In genomic region chr20:36550797-36551299, GRCh38 we compare ENCODE assay signal across 16 cellular contexts. TPM values are rescaled to one million over a fixed set of nuclear protein-coding genes. Genes with fewer than 3 reads are reported as not detected.
DNase-seq lines count a peak whose midpoint lies in the region; ATAC-seq and TF ChIP-seq lines count a peak whose summit lies in the region.
"Had no signal": no experiment of that assay in that cellular context is flagged by ENCODE, and none has a peak within 500 bp of the region (broad histone marks: within the 10 kb centered on the region; RNA-seq: fewer than 3 reads in every experiment).

No MANE protein-coding gene starts in this region.

- peak overlapping the region; percentile 4; the same call in 1 of the 2 replicates for H3K4me3 Mint-ChIP-seq in HFFc6

- H3K4me3 ChIP-seq in coronary artery, result no peak overlapping the region
- H3K4me3 ChIP-seq in left lung, result no peak overlapping the region
- no peak overlapping the region for H3K4me3 ChIP-seq in stomach
- H3K4me3 ChIP-seq: lung had no signal

- H3K9me3 ChIP-seq in left lung (no peaks in the 10 kb centered on the region), stomach (no peaks in the 10 kb centered on the region)

- H3K27ac ChIP-seq in coronary artery, result peak overlapping the region; percentile 51 to 98
- no peak overlapping the region for H3K27ac ChIP-seq in left lung
- peak overlapping the region in 4 of 5 donors; percentile 14 to 67 (median 54) for H3K27ac ChIP-seq in stomach

- no peak for TF ChIP-seq EP300 in stomach (IDR thresholded peaks at IDR 0.05)

- H3K36me3 ChIP-seq in left lung (peaks cover 0 to 38% of the 10 kb centered on the region in 2 donors), stomach (peaks cover 0 to 37% (median 25%) of the 10 kb centered on the region in 4 donors)

- ATAC-seq in left lung (peak; percentile 10), HG02852 (IDR thresholded peaks at IDR 0.05; ENCODE audit: unreplicated experiment) (no peak)
- ATAC-seq: activated CD4-positive, CD25-positive, alpha-beta regulatory T cell treated with anti-CD3 and anti-CD28 coated beads, Interleukin-2, amount 50 U/mL, for 24 hours had no signal

- H3K9me3 Mint-ChIP-seq in HFFc6, result no peaks in the 10 kb centered on the region

- TF ChIP-seq CTCF in HFFc6 (IDR thresholded peaks at IDR 0.05), result no peak
- no peak for TF ChIP-seq CTCF in coronary artery (IDR thresholded peaks at IDR 0.05)
- TF ChIP-seq CTCF in left lung (IDR thresholded peaks at IDR 0.05), result no peak
- TF ChIP-seq CTCF in stomach (IDR thresholded peaks at IDR 0.05), result no peak

- WGBS in stomach, 5 donors, result 59 to 74% (median 72%) methylated on average over 14 of the region's 14 CpGs

- H3K4me1 ChIP-seq in left lung (no peaks in the 10 kb centered on the region), stomach (peaks cover 0 to 30% (median 11%) of the 10 kb centered on the region in 4 donors)

- intact Hi-C loops in left lung (cut with DNase I), result no loop called here
- intact Hi-C loops in stomach (cut with DNase I; ENCODE audit: low total_unique reads), result loop anchor here (10.0 kb wide), 1 partner anchor 54 kb away; the partner anchor contains the start of gene RAB5IF

- H3K27me3 Mint-ChIP-seq in HFFc6 (ENCODE audit: insufficient read depth), result peaks cover 30% of the 10 kb centered on the region

- peak overlapping the region; percentile 35 for H3K27ac Mint-ChIP-seq in HFFc6

- no peak for TF ChIP-seq POLR2A in stomach (IDR thresholded peaks at IDR 0.05)

- H3K4me1 Mint-ChIP-seq in HFFc6 (ENCODE audit: low read depth), result no peaks in the 10 kb centered on the region; the same call in 1 of the 2 replicates

- H3K27me3 ChIP-seq in left lung (no peaks in the 10 kb centered on the region), stomach (no peaks in the 10 kb centered on the region)

- peaks cover 9% of the 10 kb centered on the region for H3K36me3 Mint-ChIP-seq in HFFc6 (ENCODE audit: low read depth)

- DNase-seq in HFFc6 (no peak), coronary artery (ENCODE audit: low spot score) (peak; percentile 81), left lung (no peak), stomach (no peak), NCI-H2081 (lab: John Stamatoyannopoulos, UW) (no peak)
- DNase-seq in stimulated activated CD4-positive, alpha-beta T cell treated with anti-CD3 and anti-CD28 coated beads, Interleukin-2, amount 100 ng/mL, for 48 hours, result no peak
- DNase-seq in activated CD4-positive, alpha-beta T cell treated with anti-CD3 and anti-CD28 coated beads for 4 hours, result no peak
- DNase-seq: activated T-cell treated with anti-CD3 and anti-CD28 coated beads, Interleukin-2, amount 50 U/mL, for 1 hour; DMS53; glutamatergic neuron; NCI-H1092 treated with DMSO at 0.1 percent for 48 hours; NCI-H2227 treated with DMSO at 0.1 percent for 48 hours; occipital lobe had no signal

RNA-seq across cellular contexts. Expression of gene MYL9, which starts 9.5 kb away (rescaled TPM):
- total RNA-seq in HFFc6 (2021; fragmentation: NEBNext Ultra II Directional; extraction: Animal tissue kit (Norgen Biotek cat#: 25700)), result 1,000 to 10,000 TPM; 1,181 to 1,631 (median 1,227) TPM
- total RNA-seq in left lung, result 100 to 1,000 TPM; 319 to 344 TPM
- 100 to 1,000 TPM in 4 of 5 donors, 10 to 100 TPM in 1; 33.0 to 738 (median 258) TPM for total RNA-seq in stomach
- 100 to 1,000 TPM; 101 to 941 (median 189) TPM for polyA plus RNA-seq in stomach

RNA-seq across cellular contexts. Expression of gene TGIF2, which starts 22.5 kb away (rescaled TPM):
- total RNA-seq in HFFc6 (2021; fragmentation: NEBNext Ultra II Directional; extraction: Animal tissue kit (Norgen Biotek cat#: 25700)), result 10 to 100 TPM in 1 of 6 experiments, 1 to 10 TPM in 5; 5.5 to 12.0 (median 7.7) TPM
- total RNA-seq in left lung, result 10 to 100 TPM; 11.2 to 11.5 TPM
- 10 to 100 TPM in 4 of 5 donors, not detected in 1; 14.9 to 24.6 (median 18.7) TPM for total RNA-seq in stomach
- 1 to 10 TPM; 4.6 to 5.2 (median 4.8) TPM for polyA plus RNA-seq in stomach

RNA-seq across cellular contexts. Expression of gene RAB5IF, which starts 54.7 kb away (rescaled TPM):
- 100 to 1,000 TPM in 3 of 6 experiments, 10 to 100 TPM in 3; 94.5 to 105 (median 100) TPM for total RNA-seq in HFFc6 (2021; fragmentation: NEBNext Ultra II Directional; extraction: Animal tissue kit (Norgen Biotek cat#: 25700))
- total RNA-seq in left lung (100 to 1,000 TPM in 1 of 2 donors, 10 to 100 TPM in 1; 99.0 to 167 TPM), stomach (100 to 1,000 TPM in 2 of 5 donors, 10 to 100 TPM in 3; 35.0 to 136 (median 96.4) TPM)
- 100 to 1,000 TPM in 1 of 3 donors, 10 to 100 TPM in 2; 76.8 to 113 (median 84.6) TPM for polyA plus RNA-seq in stomach

Comparison
In these comparisons a context has a peak if more than half of its experiments do, and no peak if none do; other contexts are left out.
1. H3K27ac ChIP-seq: peak in coronary artery (2 of 2) and stomach (4 of 5); none in left lung (0 of 2).